8 cellular contexts compared by ENCODE assay signal in genomic region chr4:123505457-123506310, GRCh38.
DNase-seq lines count a peak whose midpoint lies in the region; ATAC-seq and TF ChIP-seq lines count a peak whose summit lies in the region.

No MANE protein-coding gene starts in this region.

- no peaks in the 10 kb centered on the region for H3K36me3 ChIP-seq in gastrocnemius medialis

- peaks cover 7 to 11% of the 10 kb centered on the region in 2 donors for H3K4me1 ChIP-seq in gastrocnemius medialis

- H3K4me3 Mint-ChIP-seq in chondrocyte (ENCODE audit: unreplicated experiment) (peak overlapping the region; percentile 96), immature natural killer cell (peak overlapping the region; percentile 81 to 93 (median 88))

- peak overlapping the region; percentile 92 for H3K27ac Mint-ChIP-seq in chondrocyte (ENCODE audit: unreplicated experiment)
- peak overlapping the region in 5 of 6 donors; percentile 4 to 77 (median 74) for H3K27ac Mint-ChIP-seq in immature natural killer cell

- H3K36me3 Mint-ChIP-seq in chondrocyte (ENCODE audit: low read depth) = no peaks in the 10 kb centered on the region
- H3K36me3 Mint-ChIP-seq in immature natural killer cell = no peaks in the 10 kb centered on the region

- no peak for TF ChIP-seq POLR2A in gastrocnemius medialis (IDR thresholded peaks at IDR 0.05)

- ATAC-seq in GM18519 (IDR thresholded peaks at IDR 0.05; ENCODE audit: low FRiP score, unreplicated experiment) = peak; percentile 52
- ATAC-seq in HG03571 (IDR thresholded peaks at IDR 0.05; ENCODE audit: unreplicated experiment) = peak; percentile 64
- ATAC-seq in gastrocnemius medialis = peak; percentile 57 to 67

- H3K9me3 ChIP-seq in gastrocnemius medialis = no peaks in the 10 kb centered on the region

- intact Hi-C loops in gastrocnemius medialis (cut with DNase I; ENCODE audit: low total_unique reads) = loop anchor here (5.0 kb wide), 3 partner anchors 52 to 258 kb away; no protein-coding TSS in a partner anchor

- H3K9me3 Mint-ChIP-seq in chondrocyte (ENCODE audit: low read depth) (no peaks in the 10 kb centered on the region), immature natural killer cell (no peaks in the 10 kb centered on the region)

- TF ChIP-seq CTCF in chondrocyte (IDR thresholded peaks at IDR 0.05) (no peak), gastrocnemius medialis (IDR thresholded peaks at IDR 0.05 in 4 of 5, conservative IDR thresholded peaks at IDR 0.05 in 1 of 5) (no peak)

- H3K27me3 Mint-ChIP-seq in chondrocyte (ENCODE audit: low read depth) = no peaks in the 10 kb centered on the region
- H3K27me3 Mint-ChIP-seq in immature natural killer cell (ENCODE audit: low read depth in 3 of 3) = peaks cover 4 to 15% (median 6%) of the 10 kb centered on the region in 3 donors

- in situ Hi-C loops in ACHN (cut with HindIII; ENCODE audit: low pct_ligation_motif_present, low pct_unique_long_range_greater_than_20kb, low sequenced_read_pairs) (no loop called here), gastrocnemius medialis (cut with MboI; ENCODE audit: low sequenced_read_pairs in 4 of 4) (no loop called here)

- peak overlapping the region; percentile 54 to 71 (median 59) for H3K4me3 ChIP-seq in gastrocnemius medialis

- H3K27ac ChIP-seq in gastrocnemius medialis = peak overlapping the region; percentile 3 to 63 (median 49)

- H3K4me1 Mint-ChIP-seq in chondrocyte (ENCODE audit: low read depth) (peaks cover 20% of the 10 kb centered on the region), immature natural killer cell (peaks cover 9 to 14% of the 10 kb centered on the region in 2 donors)

- no peaks in the 10 kb centered on the region for H3K27me3 ChIP-seq in gastrocnemius medialis

- DNase-seq in ACHN (peak; percentile 48), RKO (ENCODE audit: low spot score) (peak; percentile 75), chondrocyte (ENCODE audit: low spot score) (no peak), immature natural killer cell (peak; percentile 31 to 40 (median 35)), gastrocnemius medialis (peak in 1 of 2 donors; percentile 19), A172 (ENCODE audit: low spot score) (no peak)

Comparison
In these comparisons a context has a peak if more than half of its experiments do, and no peak if none do; other contexts are left out.
1. DNase-seq: peak in ACHN (single experiment), RKO (single experiment) and immature natural killer cell (3 of 3); none in chondrocyte (single experiment) and A172 (single experiment).
2. Peak in every context shown above with its lines, with median percentiles within 50 percentile points of each other: ATAC-seq.